Comparison of ENCODE assay signal across 20 cellular contexts in the genomic region with DNA sequence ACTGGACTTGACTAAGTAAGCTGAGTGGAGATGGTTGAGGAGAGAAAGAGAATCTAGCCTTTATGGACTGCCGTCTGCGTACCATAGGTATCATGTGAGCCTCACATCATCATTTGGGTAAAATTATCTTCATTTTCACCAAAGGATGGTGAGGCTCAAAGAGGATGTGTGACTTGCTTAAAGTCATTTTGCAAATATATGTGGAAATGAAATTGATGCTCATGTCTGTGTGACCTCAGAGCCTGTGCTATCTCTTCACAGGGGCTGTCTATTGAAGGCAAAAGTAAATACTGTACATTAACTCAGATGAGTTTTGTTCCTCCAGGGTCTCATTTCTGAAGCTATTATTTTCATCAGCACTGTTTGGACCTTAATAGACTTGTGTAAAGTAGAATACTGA.
DNase-seq lines count a peak whose midpoint lies in the region; ATAC-seq, FAIRE-seq and TF ChIP-seq lines count a peak whose summit lies in the region.
"Had no signal": no experiment of that assay in that cellular context is flagged by ENCODE, and none has a peak within 500 bp of the region (broad histone marks: within the 10 kb centered on the region; RNA-seq: fewer than 3 reads in every experiment).

No MANE protein-coding gene starts in this region.

- peak; percentile 48 for ATAC-seq in GM18519 (IDR thresholded peaks at IDR 0.05; ENCODE audit: low FRiP score, unreplicated experiment)
- ATAC-seq: CD8-positive, alpha-beta T cell had no signal

- H3K36me3 ChIP-seq in Karpas-422 (ENCODE audit: insufficient read depth, low read length) = peaks cover 34% of the 10 kb centered on the region
- no peaks in the 10 kb centered on the region for H3K36me3 ChIP-seq in neutrophil

- H3K79me2 ChIP-seq in Karpas-422 (ENCODE audit: low read length) = peaks cover 81% of the 10 kb centered on the region

- no peak overlapping the region for H3K4me3 Mint-ChIP-seq in chondrocyte (ENCODE audit: unreplicated experiment)
- H3K4me3 Mint-ChIP-seq: B cell; CD8-positive, alpha-beta T cell; H9; IgD-negative memory B cell had no signal

- no peak overlapping the region for H3K9ac ChIP-seq in Karpas-422 (ENCODE audit: low read length)
- H3K9ac ChIP-seq: BLaER1 treated with 17β-estradiol and CSF1 and Interleukin-3, amounts not matched to agents 10 nM and 100 nM had no signal

- no peaks in the 10 kb centered on the region for H3K9me3 ChIP-seq in Karpas-422 (ENCODE audit: low read length)
- H3K9me3 ChIP-seq in neutrophil = no peaks in the 10 kb centered on the region
- H3K9me3 ChIP-seq: BLaER1 treated with 17β-estradiol and CSF1 and Interleukin-3, amounts not matched to agents 10 nM and 100 nM had no signal

- H3K4me1 ChIP-seq in Karpas-422 (ENCODE audit: low read length) = peaks cover 31% of the 10 kb centered on the region
- H3K4me1 ChIP-seq in neutrophil (ENCODE audit: control insufficient read depth in 1 of 2, insufficient read depth in 1 of 2, low read depth in 1 of 2, low read length in 1 of 2) = peaks cover 14 to 32% of the 10 kb centered on the region in 2 experiments
- H3K4me1 ChIP-seq: BLaER1 treated with 17β-estradiol and CSF1 and Interleukin-3, amounts not matched to agents 10 nM and 100 nM had no signal

- no peaks in the 10 kb centered on the region; the same call in 1 of the 2 replicates for H4K20me1 ChIP-seq in Karpas-422 (ENCODE audit: insufficient read depth, low read depth, low read length)

- no peak overlapping the region for H3K4me2 ChIP-seq in Karpas-422 (ENCODE audit: low read depth, low read length, poor library complexity, severe bottlenecking)
- H3K4me2 ChIP-seq: BLaER1 treated with 17β-estradiol and CSF1 and Interleukin-3, amounts not matched to agents 10 nM and 100 nM had no signal

- peak overlapping the region; percentile 53 for H3K27ac ChIP-seq in Karpas-422 (ENCODE audit: low read length)
- H3K27ac ChIP-seq in neutrophil = peak overlapping the region; percentile 64
- H3K27ac ChIP-seq: BLaER1 treated with 17β-estradiol and CSF1 and Interleukin-3, amounts not matched to agents 10 nM and 100 nM had no signal

- no peak overlapping the region for H2AFZ ChIP-seq in Karpas-422 (ENCODE audit: low read length)

- TF ChIP-seq POLR2A in H54 (IDR thresholded peaks at IDR 0.05; ENCODE audit: low read depth, low read length) = no peak

- H3K36me3 Mint-ChIP-seq in chondrocyte (ENCODE audit: low read depth) = peaks cover 7% of the 10 kb centered on the region

- TF ChIP-seq CTCF in neutrophil (IDR thresholded peaks at IDR 0.05) (no peak), chondrocyte (IDR thresholded peaks at IDR 0.05) (no peak)

- H3K4me1 Mint-ChIP-seq in chondrocyte (ENCODE audit: low read depth) = peaks cover 8% of the 10 kb centered on the region
- H3K4me1 Mint-ChIP-seq: B cell, H9 had no signal

- DNase-seq in H54 (ENCODE audit: insufficient read length, low spot score) = no peak
- peak; percentile 47 for DNase-seq in Karpas-422
- DNase-seq in NCI-H69 (lab: John Stamatoyannopoulos, UW) = no peak
- no peak for DNase-seq in DMS53 treated with DMSO at 0.1 percent for 48 hours (lab: John Stamatoyannopoulos, UW; ENCODE audit: unreplicated experiment)
- DNase-seq in chondrocyte (ENCODE audit: low spot score) = no peak
- no peak for DNase-seq in NOMO-1 treated with DMSO at 0.1 percent for 48 hours (lab: John Stamatoyannopoulos, UW; ENCODE audit: unreplicated experiment)
- DNase-seq: Calu3; CD8-positive, alpha-beta T cell; DND-41; EL; GOT3; H9; Kasumi-1; KBM-7 had no signal

- H3K27me3 ChIP-seq in Karpas-422 (ENCODE audit: low read length) (no peaks in the 10 kb centered on the region), neutrophil (no peaks in the 10 kb centered on the region)
- H3K27me3 ChIP-seq: BLaER1 treated with 17β-estradiol and CSF1 and Interleukin-3, amounts not matched to agents 10 nM and 100 nM had no signal

- no peaks in the 10 kb centered on the region for H3K27me3 Mint-ChIP-seq in chondrocyte (ENCODE audit: low read depth)
- H3K27me3 Mint-ChIP-seq: B cell, IgD-negative memory B cell had no signal

- no peaks in the 10 kb centered on the region for H3K9me2 ChIP-seq in Karpas-422 (replicated peaks; ENCODE audit: insufficient read depth, low read length)

- no peak overlapping the region for H3K27ac Mint-ChIP-seq in chondrocyte (ENCODE audit: unreplicated experiment)
- H3K27ac Mint-ChIP-seq: B cell; CD8-positive, alpha-beta T cell; H9; IgD-negative memory B cell had no signal

- FAIRE-seq in H54 (lab: Jason Lieb, UNC) = peak; percentile 67
- FAIRE-seq: HTR-8/SVneo had no signal

- H3K9me3 Mint-ChIP-seq in chondrocyte (ENCODE audit: low read depth) = no peaks in the 10 kb centered on the region
- H3K9me3 Mint-ChIP-seq: CD8-positive, alpha-beta T cell; H9; IgD-negative memory B cell had no signal

- H3K4me3 ChIP-seq in Karpas-422 (ENCODE audit: low read length) (no peak overlapping the region), neutrophil (ENCODE audit: low read depth in 1 of 2, low read length in 1 of 2) (no peak overlapping the region)
- H3K4me3 ChIP-seq: BLaER1 treated with 17β-estradiol and CSF1 and Interleukin-3, amounts not matched to agents 10 nM and 100 nM had no signal
